In the genomic region with DNA sequence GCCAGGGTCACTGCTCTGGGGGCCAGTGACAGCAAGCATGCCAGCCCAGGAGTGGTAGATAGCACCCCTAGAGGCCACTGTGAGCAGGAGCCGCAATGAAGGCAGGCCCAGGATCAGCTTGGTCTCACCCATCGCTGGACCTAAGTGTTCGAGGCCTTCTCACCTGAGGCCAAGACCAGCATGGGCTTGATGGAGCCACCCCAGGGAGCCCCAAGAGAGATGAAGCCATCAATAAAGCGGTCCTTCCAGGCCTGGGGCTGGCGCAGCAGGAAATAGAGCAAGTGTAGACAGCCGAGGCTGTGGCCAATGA, we compare ENCODE assay signal across 1 cellular context.
TF ChIP-seq lines count a peak whose summit lies in the region.

No MANE protein-coding gene starts in this region.

TF ChIP-seq in Ishikawa, 13 proteins besides CTCF, POLR2A, EP300 and RAD21 (continued from another document):
- no peak for TF ChIP-seq REST (IDR thresholded peaks at IDR 0.05; ENCODE audit: low read depth)
- TF ChIP-seq EGR1 (IDR thresholded peaks at IDR 0.05): no peak
- TF ChIP-seq ZBTB7A (IDR thresholded peaks at IDR 0.05; ENCODE audit: low read depth): no peak
- TF ChIP-seq CEBPB (IDR thresholded peaks at IDR 0.05): no peak
